ENCODE assay signal across 1 cellular context in the genomic region with DNA sequence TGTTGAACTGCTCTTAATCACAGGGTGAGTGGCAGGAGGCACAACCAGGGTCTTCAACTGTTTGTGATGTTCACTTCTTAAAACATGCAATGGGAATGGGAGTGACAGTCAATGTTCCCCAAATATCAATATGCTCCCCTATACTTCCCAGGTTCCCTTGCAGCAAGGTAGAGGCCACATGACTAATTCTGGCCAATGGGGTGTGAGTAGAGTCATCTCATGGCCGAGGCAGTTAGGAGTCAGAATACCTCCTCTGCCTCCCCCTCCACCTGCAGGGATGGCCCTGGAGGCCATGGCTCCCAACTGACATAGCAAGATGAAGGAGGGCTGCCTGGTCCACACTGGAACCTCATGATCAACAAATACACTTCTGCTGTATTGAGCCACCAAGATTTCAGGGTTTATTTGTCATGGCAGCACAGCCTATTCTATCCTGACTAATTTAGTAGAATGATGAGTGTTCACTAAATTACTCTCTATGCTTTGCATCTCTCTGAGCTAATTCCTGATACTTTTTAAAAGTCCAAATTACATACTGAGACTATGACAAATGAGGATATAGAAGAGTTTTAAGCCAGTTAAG.
TF ChIP-seq lines count a peak whose summit lies in the region.

No MANE protein-coding gene starts in this region.

TF ChIP-seq in K562, 482 proteins besides CTCF, POLR2A, EP300 and RAD21:
- TF ChIP-seq ZNF445 (CRISPR knock-in tag; IDR thresholded peaks at IDR 0.05; ENCODE audit: low read depth) = no peak
- TF ChIP-seq LCOR (CRISPR knock-in tag; IDR thresholded peaks at IDR 0.05) = no peak
- TF ChIP-seq NEUROD1 (IDR thresholded peaks at IDR 0.05; ENCODE audit: borderline replicate concordance, low read depth, low read length, partially characterized antibody) = no peak
- TF ChIP-seq ZNF12 (CRISPR knock-in tag; IDR thresholded peaks at IDR 0.05) = peak; percentile 97
- TF ChIP-seq FUS (optimal IDR thresholded peaks at IDR 0.05; ENCODE audit: low read depth, low read length) = no peak
- TF ChIP-seq SPI1 (IDR thresholded peaks at IDR 0.05; ENCODE audit: borderline replicate concordance, low read depth, low read length) = no peak
- TF ChIP-seq, protein P1, sequence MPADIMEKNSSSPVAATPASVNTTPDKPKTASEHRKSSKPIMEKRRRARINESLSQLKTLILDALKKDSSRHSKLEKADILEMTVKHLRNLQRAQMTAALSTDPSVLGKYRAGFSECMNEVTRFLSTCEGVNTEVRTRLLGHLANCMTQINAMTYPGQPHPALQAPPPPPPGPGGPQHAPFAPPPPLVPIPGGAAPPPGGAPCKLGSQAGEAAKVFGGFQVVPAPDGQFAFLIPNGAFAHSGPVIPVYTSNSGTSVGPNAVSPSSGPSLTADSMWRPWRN (IDR thresholded peaks at IDR 0.05; ENCODE audit: low read depth) = no peak
- TF ChIP-seq, protein P2, sequence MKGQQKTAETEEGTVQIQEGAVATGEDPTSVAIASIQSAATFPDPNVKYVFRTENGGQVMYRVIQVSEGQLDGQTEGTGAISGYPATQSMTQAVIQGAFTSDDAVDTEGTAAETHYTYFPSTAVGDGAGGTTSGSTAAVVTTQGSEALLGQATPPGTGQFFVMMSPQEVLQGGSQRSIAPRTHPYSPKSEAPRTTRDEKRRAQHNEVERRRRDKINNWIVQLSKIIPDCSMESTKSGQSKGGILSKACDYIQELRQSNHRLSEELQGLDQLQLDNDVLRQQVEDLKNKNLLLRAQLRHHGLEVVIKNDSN (CRISPR knock-in tag; IDR thresholded peaks at IDR 0.05) = peak; percentile 64
- no peak for TF ChIP-seq KLF1 (tag; IDR thresholded peaks at IDR 0.05)
- TF ChIP-seq, protein P3, sequence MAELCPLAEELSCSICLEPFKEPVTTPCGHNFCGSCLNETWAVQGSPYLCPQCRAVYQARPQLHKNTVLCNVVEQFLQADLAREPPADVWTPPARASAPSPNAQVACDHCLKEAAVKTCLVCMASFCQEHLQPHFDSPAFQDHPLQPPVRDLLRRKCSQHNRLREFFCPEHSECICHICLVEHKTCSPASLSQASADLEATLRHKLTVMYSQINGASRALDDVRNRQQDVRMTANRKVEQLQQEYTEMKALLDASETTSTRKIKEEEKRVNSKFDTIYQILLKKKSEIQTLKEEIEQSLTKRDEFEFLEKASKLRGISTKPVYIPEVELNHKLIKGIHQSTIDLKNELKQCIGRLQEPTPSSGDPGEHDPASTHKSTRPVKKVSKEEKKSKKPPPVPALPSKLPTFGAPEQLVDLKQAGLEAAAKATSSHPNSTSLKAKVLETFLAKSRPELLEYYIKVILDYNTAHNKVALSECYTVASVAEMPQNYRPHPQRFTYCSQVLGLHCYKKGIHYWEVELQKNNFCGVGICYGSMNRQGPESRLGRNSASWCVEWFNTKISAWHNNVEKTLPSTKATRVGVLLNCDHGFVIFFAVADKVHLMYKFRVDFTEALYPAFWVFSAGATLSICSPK (IDR thresholded peaks at IDR 0.05; ENCODE audit: borderline replicate concordance) = no peak
- TF ChIP-seq, protein P4, sequence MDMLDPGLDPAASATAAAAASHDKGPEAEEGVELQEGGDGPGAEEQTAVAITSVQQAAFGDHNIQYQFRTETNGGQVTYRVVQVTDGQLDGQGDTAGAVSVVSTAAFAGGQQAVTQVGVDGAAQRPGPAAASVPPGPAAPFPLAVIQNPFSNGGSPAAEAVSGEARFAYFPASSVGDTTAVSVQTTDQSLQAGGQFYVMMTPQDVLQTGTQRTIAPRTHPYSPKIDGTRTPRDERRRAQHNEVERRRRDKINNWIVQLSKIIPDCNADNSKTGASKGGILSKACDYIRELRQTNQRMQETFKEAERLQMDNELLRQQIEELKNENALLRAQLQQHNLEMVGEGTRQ (CRISPR knock-in tag; IDR thresholded peaks at IDR 0.05) = peak; percentile 64
- TF ChIP-seq PHTF2 (CRISPR knock-in tag; IDR thresholded peaks at IDR 0.05) = no peak
- TF ChIP-seq, protein P5, sequence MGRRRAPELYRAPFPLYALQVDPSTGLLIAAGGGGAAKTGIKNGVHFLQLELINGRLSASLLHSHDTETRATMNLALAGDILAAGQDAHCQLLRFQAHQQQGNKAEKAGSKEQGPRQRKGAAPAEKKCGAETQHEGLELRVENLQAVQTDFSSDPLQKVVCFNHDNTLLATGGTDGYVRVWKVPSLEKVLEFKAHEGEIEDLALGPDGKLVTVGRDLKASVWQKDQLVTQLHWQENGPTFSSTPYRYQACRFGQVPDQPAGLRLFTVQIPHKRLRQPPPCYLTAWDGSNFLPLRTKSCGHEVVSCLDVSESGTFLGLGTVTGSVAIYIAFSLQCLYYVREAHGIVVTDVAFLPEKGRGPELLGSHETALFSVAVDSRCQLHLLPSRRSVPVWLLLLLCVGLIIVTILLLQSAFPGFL (CRISPR knock-in tag; IDR thresholded peaks at IDR 0.05) = no peak
- TF ChIP-seq KLF6 (CRISPR knock-in tag; IDR thresholded peaks at IDR 0.05; ENCODE audit: borderline replicate concordance) = no peak
- TF ChIP-seq TEAD2 (tag; IDR thresholded peaks at IDR 0.05) = no peak
